Comparison of ENCODE assay signal across 10 cellular contexts in genomic region chr5:124343451-124343867, GRCh38.
DNase-seq lines count a peak whose midpoint lies in the region; ATAC-seq and TF ChIP-seq lines count a peak whose summit lies in the region.
"Had no signal": no experiment of that assay in that cellular context is flagged by ENCODE, and none has a peak within 500 bp of the region (broad histone marks: within the 10 kb centered on the region; RNA-seq: fewer than 3 reads in every experiment).

No MANE protein-coding gene starts in this region.

- no peak overlapping the region for H3K4me3 ChIP-seq in mammary epithelial cell (replicated peaks in 1 of 3; ENCODE audit: insufficient read depth in 1 of 3, low read depth in 2 of 3, low read length in 3 of 3)

- H3K27me3 Mint-ChIP-seq in mesothelial cell of epicardium (ENCODE audit: low read depth): no peaks in the 10 kb centered on the region

- H3K79me2 ChIP-seq in mammary epithelial cell (ENCODE audit: insufficient read depth, low read length): no peaks in the 10 kb centered on the region

- H4K20me1 ChIP-seq in mammary epithelial cell (ENCODE audit: insufficient read depth, low read length): no peaks in the 10 kb centered on the region

- no peaks in the 10 kb centered on the region for H3K9me3 ChIP-seq in mammary epithelial cell (replicated peaks; ENCODE audit: insufficient read depth, low read length)

- DNase-seq in COLO668 (lab: John Stamatoyannopoulos, UW; ENCODE audit: unreplicated experiment) (peak; percentile 2), HT1080 (ENCODE audit: low read depth) (peak; percentile 70), mammary epithelial cell (peak; percentile 88), mesothelial cell of epicardium (ENCODE audit: low spot score in 2 of 2, unreplicated experiment in 2 of 2) (no peak), NCI-H1417 treated with DMSO at 0.1 percent for 48 hours (lab: John Stamatoyannopoulos, UW) (no peak)
- no peak for DNase-seq in activated CD4-positive, alpha-beta T cell treated with anti-CD3 and anti-CD28 coated beads, Interleukin-2, amount 50 U/mL, for 48 hours
- DNase-seq: activated CD8-positive, alpha-beta memory T cell treated with anti-CD3 and anti-CD28 coated beads, Interleukin-2, amount 50 U/mL, for 48 hours; left colon had no signal

- H3K4me2 ChIP-seq in mammary epithelial cell (ENCODE audit: insufficient read depth, low read depth, low read length): no peak overlapping the region

- no peaks in the 10 kb centered on the region for H3K36me3 Mint-ChIP-seq in mesothelial cell of epicardium

- H3K27ac ChIP-seq in mammary epithelial cell (ENCODE audit: insufficient read depth, low read depth, low read length): no peak overlapping the region

- in situ Hi-C loops in mammary epithelial cell (cut with MboI; ENCODE audit: low sequenced_read_pairs in 2 of 2): no loop called here

- intact Hi-C loops in mammary epithelial cell (cut with micrococcal nuclease): no loop called here

- dilution Hi-C loops in mammary epithelial cell (cut with HindIII; ENCODE audit: low sequenced_read_pairs): no loop called here

- H3K9me3 Mint-ChIP-seq in mesothelial cell of epicardium: peaks cover 2% of the 10 kb centered on the region

- CTCF ChIA-PET in mammary epithelial cell (lab: Charles Lee; ENCODE audit: low non-redundant PET): no interaction called here

- H3K9ac ChIP-seq in mammary epithelial cell (ENCODE audit: insufficient read depth, low read length): no peak overlapping the region

- ATAC-seq in GM21786 (IDR thresholded peaks at IDR 0.05; ENCODE audit: unreplicated experiment) (no peak), HG03095 (IDR thresholded peaks at IDR 0.05; ENCODE audit: unreplicated experiment) (no peak)
- ATAC-seq: left colon had no signal

- H3K27ac Mint-ChIP-seq in mesothelial cell of epicardium: peak overlapping the region; percentile 19

- H3K36me3 ChIP-seq in mammary epithelial cell (ENCODE audit: insufficient read depth, low read length): no peaks in the 10 kb centered on the region

- 68% methylated on average over 5 of the region's 5 CpGs for WGBS in mammary epithelial cell (ENCODE audit: low coverage, missing lambda C conversion rate)

- no peaks in the 10 kb centered on the region for H3K4me1 Mint-ChIP-seq in mesothelial cell of epicardium

- H3K4me3 Mint-ChIP-seq in mesothelial cell of epicardium: no peak overlapping the region

- peaks cover 7% of the 10 kb centered on the region for H3K27me3 ChIP-seq in mammary epithelial cell (ENCODE audit: insufficient read depth, low read length)

- no TSS peak for BruUV-seq in mammary epithelial cell (replicated peaks; lab: Mats Ljungman, UMichigan)

- H2AFZ ChIP-seq in mammary epithelial cell (ENCODE audit: low read depth, low read length): no peak overlapping the region

- no peak for TF ChIP-seq CTCF in mammary epithelial cell (conservative IDR thresholded peaks at IDR 0.05 in 1 of 2, IDR thresholded peaks at IDR 0.05 in 1 of 2; ENCODE audit: extremely low read depth in 1 of 2, insufficient read depth in 1 of 2, low read depth in 1 of 2, low read length in 2 of 2)
- no peak for TF ChIP-seq CTCF in mesothelial cell of epicardium (IDR thresholded peaks at IDR 0.05; ENCODE audit: unreplicated experiment)

- H3K4me1 ChIP-seq in mammary epithelial cell (ENCODE audit: insufficient read depth, low read length): peaks cover 3% of the 10 kb centered on the region

Comparison
In these comparisons a context has a peak if more than half of its experiments do, and no peak if none do; other contexts are left out.
1. DNase-seq: peak in COLO668 (single experiment), HT1080 (single experiment) and mammary epithelial cell (single experiment); none in mesothelial cell of epicardium (0 of 2), NCI-H1417 treated with DMSO at 0.1 percent for 48 hours (single experiment) and activated CD4-positive, alpha-beta T cell treated with anti-CD3 and anti-CD28 coated beads, Interleukin-2, amount 50 U/mL, for 48 hours (0 of 2).